8 cellular contexts compared by ENCODE assay signal in genomic region chr11:130071211-130071712, GRCh38.
DNase-seq lines count a peak whose midpoint lies in the region; ATAC-seq lines count a peak whose summit lies in the region.

No MANE protein-coding gene starts in this region.

- ATAC-seq in GM21576 (IDR thresholded peaks at IDR 0.05; ENCODE audit: unreplicated experiment): no peak

- no peaks in the 10 kb centered on the region for H3K9me3 ChIP-seq in mucosa of rectum (ENCODE audit: control insufficient read depth in 2 of 2, low read length in 2 of 2)

- DNase-seq in DMS53 (lab: John Stamatoyannopoulos, UW) (peak; percentile 23), DMS53 treated with DMSO at 0.1 percent for 48 hours (lab: John Stamatoyannopoulos, UW; ENCODE audit: unreplicated experiment) (no peak), NCI-H526 (lab: John Stamatoyannopoulos, UW) (peak; percentile 65 to 67), cerebellar cortex (ENCODE audit: low spot score) (peak; percentile 63), GDM1 (lab: John Stamatoyannopoulos, UW) (no peak)
- DNase-seq in stimulated activated naive CD4-positive, alpha-beta T cell (lab: John Stamatoyannopoulos, UW): no peak

- no peaks in the 10 kb centered on the region for H3K27me3 ChIP-seq in mucosa of rectum (ENCODE audit: control insufficient read depth in 2 of 2, insufficient read depth in 2 of 2, low read length in 2 of 2)

- H3K4me3 ChIP-seq in mucosa of rectum (ENCODE audit: low read length in 2 of 2): peak overlapping the region; percentile 84 to 95

- H3K4me1 ChIP-seq in mucosa of rectum (ENCODE audit: control insufficient read depth in 2 of 2, insufficient read depth in 2 of 2, low read length in 2 of 2): peaks cover 16 to 29% of the 10 kb centered on the region in 2 donors

- no peaks in the 10 kb centered on the region for H3K36me3 ChIP-seq in mucosa of rectum (ENCODE audit: control insufficient read depth in 2 of 2, insufficient read depth in 2 of 2, low read length in 2 of 2)

- peak overlapping the region in 1 of 2 donors; percentile 24 for H3K9ac ChIP-seq in mucosa of rectum (ENCODE audit: low read depth in 1 of 2, low read length in 2 of 2)

- H3K27ac ChIP-seq in mucosa of rectum (ENCODE audit: low read depth in 2 of 2, low read length in 2 of 2): peak overlapping the region in 1 of 2 donors; percentile 23

Comparison
In these comparisons a context has a peak if more than half of its experiments do, and no peak if none do; other contexts are left out.
1. DNase-seq: peak in DMS53 (single experiment), NCI-H526 (2 of 2) and cerebellar cortex (single experiment); none in DMS53 treated with DMSO at 0.1 percent for 48 hours (single experiment), GDM1 (single experiment) and stimulated activated naive CD4-positive, alpha-beta T cell (0 of 6).